Comparison of ENCODE assay signal across 7 cellular contexts in the genomic region with DNA sequence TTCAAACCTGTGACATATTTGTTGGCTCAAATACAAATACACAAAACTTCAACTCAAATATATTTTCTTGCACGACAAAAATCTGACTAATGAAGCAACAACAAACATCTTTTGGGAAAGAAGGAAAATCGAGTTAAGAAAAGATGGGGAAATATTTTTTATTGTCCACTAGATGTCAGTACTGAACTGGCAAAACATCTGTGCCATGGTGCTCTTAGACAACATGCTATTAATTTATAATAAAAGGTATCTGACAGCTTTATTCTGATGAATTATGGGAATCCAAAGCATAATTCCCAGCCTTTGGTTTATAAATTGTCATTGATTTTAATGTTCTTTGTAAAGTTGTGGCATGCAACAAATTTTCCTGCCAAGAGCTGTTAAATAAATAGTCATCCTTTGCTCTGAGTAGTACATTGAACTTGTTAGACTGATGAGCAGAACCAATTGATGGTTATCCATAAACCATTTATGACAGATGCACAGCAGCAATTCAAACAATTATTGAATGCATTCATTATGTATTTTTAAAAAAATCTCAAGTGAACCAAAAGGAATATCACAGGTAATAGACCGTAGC.
DNase-seq lines count a peak whose midpoint lies in the region; ATAC-seq, FAIRE-seq and TF ChIP-seq lines count a peak whose summit lies in the region.

No MANE protein-coding gene starts in this region.

- intact Hi-C loops in adrenal gland (cut with DNase I) = no loop called here
- intact Hi-C loops in kidney (cut with DNase I) = no loop called here
- intact Hi-C loops in naive thymus-derived CD4-positive, alpha-beta T cell (cut with micrococcal nuclease) = loop anchor here in 1 of 2 donors (5.0 kb wide), 1 partner anchor 1981 kb away; no protein-coding TSS in a partner anchor

- no peak for ATAC-seq in naive thymus-derived CD4-positive, alpha-beta T cell
- no peak for ATAC-seq in HG02938 (IDR thresholded peaks at IDR 0.05; ENCODE audit: unreplicated experiment)

- no peaks in the 10 kb centered on the region for H3K4me1 Mint-ChIP-seq in naive thymus-derived CD4-positive, alpha-beta T cell

- no peaks in the 10 kb centered on the region for H3K4me1 ChIP-seq in adrenal gland (replicated peaks in 1 of 2)
- H3K4me1 ChIP-seq in kidney (ENCODE audit: control insufficient read depth in 1 of 2, insufficient read depth in 1 of 2, low read depth in 1 of 2, low read length in 2 of 2) = no peaks in the 10 kb centered on the region
- H3K4me1 ChIP-seq in naive thymus-derived CD4-positive, alpha-beta T cell (ENCODE audit: control insufficient read depth in 2 of 2, insufficient read depth in 2 of 2, low read length in 2 of 2) = no peaks in the 10 kb centered on the region

- TF ChIP-seq CTCF in GM12873 (IDR thresholded peaks at IDR 0.05; ENCODE audit: insufficient read depth, low read depth, low read length, missing control alignments) (peak; percentile 54), adrenal gland (IDR thresholded peaks at IDR 0.05) (peak; percentile 22 to 65 (median 38)), kidney (IDR thresholded peaks at IDR 0.05; ENCODE audit: borderline replicate concordance, extremely low read depth, insufficient read depth) (peak; percentile 28)

- no peaks in the 10 kb centered on the region for H3K9me3 ChIP-seq in adrenal gland (replicated peaks in 1 of 3)
- H3K9me3 ChIP-seq in kidney (ENCODE audit: control insufficient read depth in 1 of 2, low read length in 2 of 2) = no peaks in the 10 kb centered on the region
- H3K9me3 ChIP-seq in naive thymus-derived CD4-positive, alpha-beta T cell (ENCODE audit: control insufficient read depth in 2 of 3, low read length in 3 of 3) = no peaks in the 10 kb centered on the region

- H3K4me3 ChIP-seq in adrenal gland (no peak overlapping the region), kidney (ENCODE audit: low read length in 2 of 2) (no peak overlapping the region)
- no peak overlapping the region for H3K4me3 ChIP-seq in naive thymus-derived CD4-positive, alpha-beta T cell (ENCODE audit: low read length)

- 28 to 33% (median 31%) methylated on average over 3 of the region's 3 CpGs for WGBS in adrenal gland, 4 donors

- FAIRE-seq in kidney (lab: Jason Lieb, UNC) = peak; percentile 79

- H3K27ac ChIP-seq in adrenal gland (no peak overlapping the region), kidney (ENCODE audit: low read depth in 2 of 2, low read length in 2 of 2) (no peak overlapping the region)
- H3K27ac ChIP-seq in naive thymus-derived CD4-positive, alpha-beta T cell (ENCODE audit: low read depth, low read length) = no peak overlapping the region

- peak; percentile 29 for DNase-seq in NCI-H1417 treated with DMSO at 0.1 percent for 48 hours (lab: John Stamatoyannopoulos, UW)
- DNase-seq in adrenal gland = no peak
- DNase-seq in kidney = no peak
- DNase-seq in stimulated activated CD4-positive, alpha-beta T cell treated with anti-CD3 and anti-CD28 coated beads, Interleukin-4, amount 100 ng/mL, for 4 hours = no peak
- DNase-seq in naive thymus-derived CD4-positive, alpha-beta T cell = no peak

- no peak overlapping the region for H3K9ac ChIP-seq in kidney (ENCODE audit: low read length in 2 of 2)

- peaks cover 0 to 3% (median 0%) of the 10 kb centered on the region in 11 donors for H3K9me3 Mint-ChIP-seq in naive thymus-derived CD4-positive, alpha-beta T cell

- no peak for TF ChIP-seq POLR2A in adrenal gland (IDR thresholded peaks at IDR 0.05)

- H3K27me3 ChIP-seq in adrenal gland = no peaks in the 10 kb centered on the region
- H3K27me3 ChIP-seq in naive thymus-derived CD4-positive, alpha-beta T cell (ENCODE audit: control insufficient read depth in 2 of 2, insufficient read depth in 2 of 2, low read length in 2 of 2) = no peaks in the 10 kb centered on the region

- POLR2A ChIA-PET in naive thymus-derived CD4-positive, alpha-beta T cell (lab: Charles Lee) = no interaction called here

- H3K36me3 ChIP-seq in adrenal gland (replicated peaks in 1 of 2) = no peaks in the 10 kb centered on the region
- H3K36me3 ChIP-seq in kidney (ENCODE audit: control insufficient read depth in 1 of 2, insufficient read depth in 2 of 2, low read length in 2 of 2) = no peaks in the 10 kb centered on the region
- H3K36me3 ChIP-seq in naive thymus-derived CD4-positive, alpha-beta T cell (ENCODE audit: control insufficient read depth in 2 of 3, insufficient read depth in 3 of 3, low read length in 3 of 3) = no peaks in the 10 kb centered on the region

- CTCF ChIA-PET in naive thymus-derived CD4-positive, alpha-beta T cell (lab: Charles Lee) = no interaction called here

- peaks cover 0 to 24% (median 14%) of the 10 kb centered on the region in 5 donors for H3K27me3 Mint-ChIP-seq in naive thymus-derived CD4-positive, alpha-beta T cell

- no peak overlapping the region for H3K4me3 Mint-ChIP-seq in naive thymus-derived CD4-positive, alpha-beta T cell

- no peak overlapping the region for H3K27ac Mint-ChIP-seq in naive thymus-derived CD4-positive, alpha-beta T cell

- H3K36me3 Mint-ChIP-seq in naive thymus-derived CD4-positive, alpha-beta T cell = no peaks in the 10 kb centered on the region
